Comparison of ENCODE assay signal across 9 cellular contexts in genomic region chr12:101793401-101793800, GRCh38. TPM values are rescaled to one million over a fixed set of nuclear protein-coding genes. Genes with fewer than 3 reads are reported as not detected.
A peak's percentile ranks its signal among the peaks of the same experiment; 100 is the strongest.
DNase-seq lines count a peak whose midpoint lies in the region; ATAC-seq and TF ChIP-seq lines count a peak whose summit lies in the region.
"Had no signal": no experiment of that assay in that cellular context is flagged by ENCODE, and none has a peak within 500 bp of the region (broad histone marks: within the 10 kb centered on the region; RNA-seq: fewer than 3 reads in every experiment).

No MANE protein-coding gene starts in this region.

- peak; percentile 76 for ATAC-seq in GM21529 (IDR thresholded peaks at IDR 0.05; ENCODE audit: unreplicated experiment)
- ATAC-seq in left colon = no peak

- peak overlapping the region; percentile 56 for H3K27ac ChIP-seq in SJCRH30

- H3K4me3 ChIP-seq in SJCRH30 = no peak overlapping the region

- H3K4me1 ChIP-seq in SJCRH30 = peaks cover 10% of the 10 kb centered on the region

- H3K36me3 ChIP-seq in SJCRH30 = no peaks in the 10 kb centered on the region

- peak; percentile 22 for DNase-seq in GM10248 (ENCODE audit: extremely low spot score)
- peak in 1 of 2 experiments; percentile 47 for DNase-seq in SJCRH30
- peak; percentile 92 for DNase-seq in iris pigment epithelial cell (ENCODE audit: low read depth)
- DNase-seq in stimulated activated CD4-positive, alpha-beta T cell treated with anti-CD3 and anti-CD28 coated beads, Interleukin-2, amount 100 ng/mL, for 48 hours = no peak
- no peak for DNase-seq in HuH-7.5 (ENCODE audit: low spot score)
- no peak for DNase-seq in left colon
- DNase-seq in anterior cingulate cortex (lab: John Stamatoyannopoulos, UW) = no peak
- DNase-seq: NCI-H748 treated with DMSO at 0.1 percent for 48 hours had no signal

- CTCF ChIA-PET in GM10248 (lab: Yijun Ruan, JAX) = interaction anchor here (1.2 to 4.8 kb wide), 10 partner anchors 10 to 71 kb away, joined by 3 to 25 read pairs (median 13); partner anchors contain the start of gene GNPTAB

- H3K27me3 ChIP-seq in SJCRH30 = no peaks in the 10 kb centered on the region

- intact Hi-C loops in left colon (cut with DNase I, micrococcal nuclease) = no loop called here

- no peak for TF ChIP-seq CTCF in GM10248 (IDR thresholded peaks at IDR 0.05; ENCODE audit: control extremely low read depth, extremely low read depth, low read depth, missing control alignments)

- POLR2A ChIA-PET in GM10248 (lab: Yijun Ruan, JAX) = no interaction called here

- H3K9me3 ChIP-seq in SJCRH30 (replicated peaks) = no peaks in the 10 kb centered on the region

RNA-seq across cellular contexts. Expression of gene GNPTAB, which starts 37.4 kb away (rescaled TPM):
- total RNA-seq in SJCRH30 (2014; rRNA removed; shearing (Covaris generic)) = 8.3 and 11.6 TPM in 2 replicates
- total RNA-seq in left colon = 10 to 100 TPM; 90.2 to 95.1 TPM

RNA-seq across cellular contexts. Expression of gene SYCP3, which starts 54.1 kb away (rescaled TPM):
- total RNA-seq in SJCRH30 (2014; rRNA removed; shearing (Covaris generic)) = 0.03 and 0.04 TPM in 2 replicates
- total RNA-seq in left colon = under 1 TPM; 0.15 to 0.20 TPM

Comparison
In these comparisons a context has a peak if more than half of its experiments do, and no peak if none do; other contexts are left out.
1. DNase-seq: peak in GM10248 (single experiment) and iris pigment epithelial cell (single experiment); none in stimulated activated CD4-positive, alpha-beta T cell treated with anti-CD3 and anti-CD28 coated beads, Interleukin-2, amount 100 ng/mL, for 48 hours (0 of 2), HuH-7.5 (single experiment), left colon (0 of 2) and anterior cingulate cortex (0 of 58).